In genomic region chr1:83497563-83497962, GRCh38 we compare ENCODE assay signal across 15 cellular contexts.
DNase-seq lines count a peak whose midpoint lies in the region; ATAC-seq, FAIRE-seq and TF ChIP-seq lines count a peak whose summit lies in the region.
"Had no signal": no experiment of that assay in that cellular context is flagged by ENCODE, and none has a peak within 500 bp of the region (broad histone marks: within the 10 kb centered on the region; RNA-seq: fewer than 3 reads in every experiment).

No MANE protein-coding gene starts in this region.

- no peak for FAIRE-seq in D721Med (lab: Jason Lieb, UNC)

- no peak for DNase-seq in D721Med (ENCODE audit: insufficient read length, low spot score)
- peak; percentile 18 for DNase-seq in HEK293T (ENCODE audit: extremely low spot score)
- DNase-seq in brain microvascular endothelial cell = peak; percentile 2
- DNase-seq in kidney tubule cell (ENCODE audit: low spot score) = peak; percentile 7
- DNase-seq in activated CD4-positive, CD25-positive, alpha-beta regulatory T cell (lab: John Stamatoyannopoulos, UW) = no peak
- no peak for DNase-seq in H7
- DNase-seq: activated CD8-positive, alpha-beta memory T cell treated with anti-CD3 and anti-CD28 coated beads for 24 hours; HCEC 1CT; NCI-H446; ovary; stimulated activated CD4-positive, alpha-beta T cell treated with anti-CD3 and anti-CD28 coated beads, Interleukin-2, amount 100 ng/mL, for 48 hours; stimulated activated naive CD8-positive, alpha-beta T cell treated with anti-CD3 and anti-CD28 coated beads, Interleukin-15, amount 100 ng/mL, for 72 hours had no signal

- no peak overlapping the region for H3K27ac ChIP-seq in brain microvascular endothelial cell
- H3K27ac ChIP-seq: KMS-11, ovary had no signal

- in situ Hi-C loops in brain microvascular endothelial cell (cut with HindIII; ENCODE audit: low pct_ligation_motif_present, low sequenced_read_pairs) = no loop called here

- H3K27me3 ChIP-seq in brain microvascular endothelial cell (replicated peaks) = no peaks in the 10 kb centered on the region
- no peaks in the 10 kb centered on the region for H3K27me3 ChIP-seq in H7 (ENCODE audit: control insufficient read depth, insufficient read depth, low read length)
- H3K27me3 ChIP-seq: ovary had no signal

- POLR2A ChIA-PET in HEK293T (lab: Yijun Ruan, JAX) = no interaction called here

- ATAC-seq in GM18502 (IDR thresholded peaks at IDR 0.05; ENCODE audit: poor library complexity, unreplicated experiment) (no peak), GM19035 (IDR thresholded peaks at IDR 0.05; ENCODE audit: unreplicated experiment) (no peak)
- ATAC-seq: stimulated activated naive CD8-positive, alpha-beta T cell treated with anti-CD3 and anti-CD28 coated beads, Interleukin-15, amount 100 ng/mL, for 72 hours had no signal

- H3K4me3 ChIP-seq in brain microvascular endothelial cell (ENCODE audit: low read depth, low read length) = no peak overlapping the region
- no peak overlapping the region for H3K4me3 ChIP-seq in H7 (ENCODE audit: insufficient read depth, low read depth, low read length)
- H3K4me3 ChIP-seq: ovary had no signal

- TF ChIP-seq CTCF in D721Med (IDR thresholded peaks at IDR 0.05; ENCODE audit: insufficient read depth, missing control alignments) (peak; percentile 11), brain microvascular endothelial cell (IDR thresholded peaks at IDR 0.05; ENCODE audit: low read depth, low read length, missing control alignments) (peak; percentile 23)

- no peaks in the 10 kb centered on the region for H3K36me3 ChIP-seq in brain microvascular endothelial cell (replicated peaks)
- H3K36me3 ChIP-seq in H7 (replicated peaks; ENCODE audit: control insufficient read depth, insufficient read depth, low read length) = no peaks in the 10 kb centered on the region
- H3K36me3 ChIP-seq: ovary had no signal

- CTCF ChIA-PET in HEK293T (lab: Yijun Ruan, JAX) = interaction anchor here (0.9 kb wide), 1 partner anchor 13 kb away, joined by 3 read pairs; no protein-coding TSS in a partner anchor

TF ChIP-seq in HEK293T, 16 proteins besides CTCF, POLR2A, EP300 and RAD21:
- no peak for TF ChIP-seq FOXK2 (IDR thresholded peaks at IDR 0.05)
- no peak for TF ChIP-seq ZNF384 (IDR thresholded peaks at IDR 0.05)
- no peak for TF ChIP-seq BHLHE40 (IDR thresholded peaks at IDR 0.05; ENCODE audit: borderline replicate concordance)
- no peak for TF ChIP-seq ELF4 (IDR thresholded peaks at IDR 0.05)
- TF ChIP-seq FOXA1 (IDR thresholded peaks at IDR 0.05) = no peak
- TF ChIP-seq L3MBTL2 (conservative IDR thresholded peaks at IDR 0.05) = no peak
- TF ChIP-seq SUZ12 (IDR thresholded peaks at IDR 0.05) = no peak
- no peak for TF ChIP-seq ARNT (IDR thresholded peaks at IDR 0.05)
- no peak for TF ChIP-seq HDGF (IDR thresholded peaks at IDR 0.05; ENCODE audit: borderline replicate concordance)
- no peak for TF ChIP-seq PKNOX1 (IDR thresholded peaks at IDR 0.05)
- no peak for TF ChIP-seq NFRKB (IDR thresholded peaks at IDR 0.05)
- no peak for TF ChIP-seq SP1 (IDR thresholded peaks at IDR 0.05)
- no peak for TF ChIP-seq FOXM1 (IDR thresholded peaks at IDR 0.05; ENCODE audit: borderline replicate concordance)
- no peak for TF ChIP-seq TARDBP (IDR thresholded peaks at IDR 0.05)
- no peak for TF ChIP-seq LEF1 (IDR thresholded peaks at IDR 0.05; ENCODE audit: borderline replicate concordance)

Comparison
In these comparisons a context has a peak if more than half of its experiments do, and no peak if none do; other contexts are left out.
1. DNase-seq: peak in HEK293T (single experiment), brain microvascular endothelial cell (single experiment) and kidney tubule cell (single experiment); none in D721Med (single experiment), activated CD4-positive, CD25-positive, alpha-beta regulatory T cell (0 of 4) and H7 (single experiment).